21 cellular contexts compared by ENCODE assay signal in the genomic region with DNA sequence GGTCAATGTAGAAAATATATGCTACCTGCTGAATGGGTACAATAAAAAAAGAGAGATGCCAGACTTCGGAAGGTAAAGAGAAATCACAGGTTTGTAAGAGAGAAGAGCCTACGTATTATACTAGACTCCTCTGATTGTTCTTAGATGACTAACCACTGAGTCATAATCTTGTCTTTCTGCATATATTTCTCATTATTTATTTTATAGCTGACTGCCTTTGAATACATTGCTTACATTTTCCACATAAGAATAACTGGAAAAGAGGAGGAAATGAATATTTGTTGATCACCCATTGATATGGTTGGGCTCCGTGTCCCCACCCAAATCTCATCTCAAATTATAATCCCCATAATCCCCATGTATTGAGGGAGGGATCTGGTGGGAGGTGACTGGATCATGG.
A peak's percentile ranks its signal among the peaks of the same experiment; 100 is the strongest.
DNase-seq lines count a peak whose midpoint lies in the region; ATAC-seq, FAIRE-seq and TF ChIP-seq lines count a peak whose summit lies in the region.
"Had no signal": no experiment of that assay in that cellular context is flagged by ENCODE, and none has a peak within 500 bp of the region (broad histone marks: within the 10 kb centered on the region; RNA-seq: fewer than 3 reads in every experiment).

No MANE protein-coding gene starts in this region.

- no peak overlapping the region for H3K9ac ChIP-seq in mesenchymal stem cell (ENCODE audit: low read length)
- H3K9ac ChIP-seq: BLaER1 treated with 17β-estradiol and CSF1 and Interleukin-3, amounts not matched to agents 10 nM and 100 nM had no signal

- H2BK15ac ChIP-seq in mesenchymal stem cell (ENCODE audit: low read depth, poor library complexity, severe bottlenecking): no peak overlapping the region

- H2AK5ac ChIP-seq in mesenchymal stem cell (ENCODE audit: low read length, severe bottlenecking): no peak overlapping the region

- peak overlapping the region in 1 of 2 experiments; percentile 31 for H2BK12ac ChIP-seq in mesenchymal stem cell (ENCODE audit: low read length in 2 of 2)

- no peak overlapping the region for H2AFZ ChIP-seq in mesenchymal stem cell (ENCODE audit: low read depth, low read length)

- H3K36me3 ChIP-seq in mesenchymal stem cell (ENCODE audit: control insufficient read depth in 1 of 2, insufficient read depth in 2 of 2, low read depth in 1 of 2, low read length in 2 of 2): no peaks in the 10 kb centered on the region
- H3K36me3 ChIP-seq: BLaER1 treated with 17β-estradiol and CSF1 and Interleukin-3, amounts not matched to agents 10 nM and 100 nM; right atrium auricular region; suprapubic skin had no signal

- H3K79me1 ChIP-seq in mesenchymal stem cell (replicated peaks; ENCODE audit: low read length, poor library complexity, severe bottlenecking): no peaks in the 10 kb centered on the region

- peak; percentile 84 for FAIRE-seq in RCC 7860 (lab: Jason Lieb, UNC)

- no peak overlapping the region for H3K23ac ChIP-seq in mesenchymal stem cell (ENCODE audit: low read length in 2 of 2)

- WGBS in mesenchymal stem cell: no CpG with 5 or more reads among the region's 3 CpGs

- H3K9me3 ChIP-seq in mesenchymal stem cell (ENCODE audit: control insufficient read depth, low read length): no peaks in the 10 kb centered on the region
- H3K9me3 ChIP-seq: right atrium auricular region, suprapubic skin had no signal

- intact Hi-C loops in head of caudate nucleus (cut with DNase I): no loop called here

- no peak for TF ChIP-seq CTCF in cardiac fibroblast (IDR thresholded peaks at IDR 0.05; ENCODE audit: low read depth, low read length)

- H2BK120ac ChIP-seq in mesenchymal stem cell (ENCODE audit: low read depth, low read length): peak overlapping the region; percentile 27

- no peak overlapping the region for H2BK5ac ChIP-seq in mesenchymal stem cell (ENCODE audit: low read depth, low read length, poor library complexity, severe bottlenecking)

- peak overlapping the region in 1 of 2 experiments; percentile 8 for H3K18ac ChIP-seq in mesenchymal stem cell (ENCODE audit: low read depth in 1 of 2, low read length in 2 of 2)

- ATAC-seq in left lobe of liver: no peak
- ATAC-seq: activated CD8-positive, alpha-beta memory T cell treated with anti-CD3 and anti-CD28 coated beads, Interleukin-2, amount 10 ng/mL, durations not matched to agents 7 days and 5 days had no signal

- no peak overlapping the region for H3K4me3 ChIP-seq in cardiac fibroblast (replicated peaks in 1 of 2; ENCODE audit: low read depth in 2 of 2, low read length in 2 of 2)
- H3K4me3 ChIP-seq in mesenchymal stem cell (ENCODE audit: insufficient read depth in 1 of 2, low read depth in 1 of 2, low read length in 2 of 2): no peak overlapping the region
- H3K4me3 ChIP-seq: BLaER1 treated with 17β-estradiol and CSF1 and Interleukin-3, amounts not matched to agents 10 nM and 100 nM; right atrium auricular region; suprapubic skin had no signal

- DNase-seq in EL: peak; percentile 52
- peak; percentile 68 for DNase-seq in RCC 7860 (ENCODE audit: low spot score)
- DNase-seq in cardiac fibroblast (ENCODE audit: low read depth in 2 of 2): peak; percentile 21 to 84
- DNase-seq in mesenchymal stem cell: peak; percentile 59
- DNase-seq in head of caudate nucleus: no peak
- DNase-seq in left lobe of liver (ENCODE audit: low spot score): no peak
- no peak for DNase-seq in GM19238 (ENCODE audit: insufficient read length, low spot score)
- no peak for DNase-seq in hepatic stellate cell (ENCODE audit: low spot score)
- DNase-seq: activated CD8-positive, alpha-beta memory T cell treated with anti-CD3 and anti-CD28 coated beads, Interleukin-2, amount 10 ng/mL, durations not matched to agents 7 days and 5 days; activated naive CD4-positive, alpha-beta T cell treated with anti-CD3 and anti-CD28 coated beads, Interleukin-2, amount 10 ng/mL, durations not matched to agents 7 days and 5 days; DND-41; effector memory CD4-positive, alpha-beta T cell; mesendoderm; NCI-H1105 treated with DMSO at 0.1 percent for 48 hours; NCI-H2171; RPMI8226; stimulated activated CD4-positive, alpha-beta T cell treated with anti-CD3 and anti-CD28 coated beads, Interleukin-1b, Interleukin-23, amount 100 ng/mL, for 48 hours; T-helper 2 cell had no signal

- H3K27me3 ChIP-seq in mesenchymal stem cell (ENCODE audit: control insufficient read depth in 1 of 2, insufficient read depth in 1 of 2, low read length in 2 of 2): no peaks in the 10 kb centered on the region
- H3K27me3 ChIP-seq: BLaER1 treated with 17β-estradiol and CSF1 and Interleukin-3, amounts not matched to agents 10 nM and 100 nM; right atrium auricular region; suprapubic skin had no signal

- H4K8ac ChIP-seq in mesenchymal stem cell (ENCODE audit: low read length): no peak overlapping the region

- H3K14ac ChIP-seq in mesenchymal stem cell (ENCODE audit: low read length in 2 of 2): no peak overlapping the region

- H3K4me1 ChIP-seq in mesenchymal stem cell (ENCODE audit: control insufficient read depth, insufficient read depth, low read depth, low read length): no peaks in the 10 kb centered on the region

- no peak overlapping the region for H3K27ac ChIP-seq in mesenchymal stem cell (ENCODE audit: low read length, poor library complexity, severe bottlenecking)
- H3K27ac ChIP-seq: BLaER1 treated with 17β-estradiol and CSF1 and Interleukin-3, amounts not matched to agents 10 nM and 100 nM; right atrium auricular region; suprapubic skin had no signal

- no peak overlapping the region for H3K4ac ChIP-seq in mesenchymal stem cell (ENCODE audit: low read depth in 1 of 2, low read length in 2 of 2)

- no peak overlapping the region for H3K4me2 ChIP-seq in mesenchymal stem cell (ENCODE audit: low read length, poor library complexity, severe bottlenecking)
- H3K4me2 ChIP-seq: BLaER1 treated with 17β-estradiol and CSF1 and Interleukin-3, amounts not matched to agents 10 nM and 100 nM had no signal

- H4K91ac ChIP-seq in mesenchymal stem cell (ENCODE audit: low read length): no peak overlapping the region

Comparison
In these comparisons a context has a peak if more than half of its experiments do, and no peak if none do; other contexts are left out.
1. DNase-seq: peak in EL (single experiment), RCC 7860 (single experiment), cardiac fibroblast (2 of 2) and mesenchymal stem cell (single experiment); none in head of caudate nucleus (0 of 42), left lobe of liver (single experiment), GM19238 (single experiment) and hepatic stellate cell (single experiment).